ENCODE assay signal across 9 cellular contexts in genomic region chr19:53865523-53865917, GRCh38. TPM values are rescaled to one million over a fixed set of nuclear protein-coding genes. Genes with fewer than 3 reads are reported as not detected.
A peak's percentile ranks its signal among the peaks of the same experiment; 100 is the strongest.
DNase-seq lines count a peak whose midpoint lies in the region; ATAC-seq and TF ChIP-seq lines count a peak whose summit lies in the region.
"Had no signal": no experiment of that assay in that cellular context is flagged by ENCODE, and none has a peak within 500 bp of the region (broad histone marks: within the 10 kb centered on the region; RNA-seq: fewer than 3 reads in every experiment).

No MANE protein-coding gene starts in this region.

- no peaks in the 10 kb centered on the region for H3K27me3 Mint-ChIP-seq in chondrocyte (ENCODE audit: low read depth)

- TF ChIP-seq CTCF in heart right ventricle (IDR thresholded peaks at IDR 0.05) (no peak), chondrocyte (IDR thresholded peaks at IDR 0.05) (no peak)

- H3K9me3 Mint-ChIP-seq in chondrocyte (ENCODE audit: low read depth): no peaks in the 10 kb centered on the region

- peaks cover 24% of the 10 kb centered on the region for H3K4me1 Mint-ChIP-seq in chondrocyte (ENCODE audit: low read depth)

- DNase-seq in heart right ventricle (no peak), cardiac septum (ENCODE audit: low spot score) (no peak), chondrocyte (ENCODE audit: low spot score) (no peak), midbrain (lab: John Stamatoyannopoulos, UW) (peak; percentile 16), DMS53 (lab: John Stamatoyannopoulos, UW) (no peak), HuH-7 (ENCODE audit: low spot score) (no peak), NOMO-1 treated with DMSO at 0.1 percent for 48 hours (lab: John Stamatoyannopoulos, UW; ENCODE audit: unreplicated experiment) (no peak)

- peaks cover 0 to 3% (median 0%) of the 10 kb centered on the region in 9 donors for H3K36me3 ChIP-seq in heart right ventricle

- H3K4me1 ChIP-seq in heart right ventricle: peaks cover 3 to 36% (median 24%) of the 10 kb centered on the region in 9 donors

- intact Hi-C loops in heart right ventricle (cut with DNase I): loop anchor here in 1 of 10 donors (10.0 kb wide), 1 partner anchor 249 kb away; the partner anchor contains the start of genes PRPF31 and TFPT
- intact Hi-C loops in cardiac septum (cut with DNase I): no loop called here

- peak overlapping the region in 9 of 10 donors; percentile 87 to 99 (median 97) for H3K27ac ChIP-seq in heart right ventricle
- H3K27ac ChIP-seq: SK-N-MC had no signal

- H3K9me3 ChIP-seq in heart right ventricle: no peaks in the 10 kb centered on the region

- H3K27me3 ChIP-seq in heart right ventricle: no peaks in the 10 kb centered on the region

- peak overlapping the region in 7 of 10 donors; percentile 66 to 97 (median 81) for H3K4me3 ChIP-seq in heart right ventricle
- H3K4me3 ChIP-seq: SK-N-MC had no signal

- peak overlapping the region; percentile 76 for H3K4me3 Mint-ChIP-seq in chondrocyte (ENCODE audit: unreplicated experiment)

- peak overlapping the region; percentile 100 for H3K27ac Mint-ChIP-seq in chondrocyte (ENCODE audit: unreplicated experiment)

- H3K36me3 Mint-ChIP-seq in chondrocyte (ENCODE audit: low read depth): peaks cover under 1% of the 10 kb centered on the region

- whole genome bisulfite sequencing in heart right ventricle, 2 donors: 58 to 65% methylated on average over 9 of the region's 9 CpGs

- ATAC-seq in heart right ventricle (no peak), GM19395 (IDR thresholded peaks at IDR 0.05; ENCODE audit: unreplicated experiment) (no peak)

RNA-seq across cellular contexts. Expression of gene MYADM, which starts 2.2 kb away (rescaled TPM):
- total RNA-seq in heart right ventricle (100 to 1,000 TPM in 9 of 10 donors, 10 to 100 TPM in 1; 87.4 to 265 (median 135) TPM), cardiac septum (211 TPM), chondrocyte (184 to 293 TPM (median 292 TPM) in 3 replicates)
- polyA plus RNA-seq in heart right ventricle: 10 to 100 TPM; 53.7 to 97.1 TPM

RNA-seq across cellular contexts. Expression of gene PRKCG, which starts 16.5 kb away (rescaled TPM):
- total RNA-seq in heart right ventricle: not detected
- polyA plus RNA-seq in heart right ventricle: under 1 TPM in 1 of 2 donors, not detected in 1; 0.07 TPM
- not detected for total RNA-seq in cardiac septum
- 0.15 to 0.56 TPM in 2 of 3 replicates, not detected in the other for total RNA-seq in chondrocyte

RNA-seq across cellular contexts. Expression of gene NLRP12, which starts 41.4 kb away (rescaled TPM):
- total RNA-seq in heart right ventricle (1 to 10 TPM in 1 of 10 donors, under 1 TPM in 8, not detected in 1; 0.11 to 1.0 (median 0.28) TPM), cardiac septum (0.57 TPM), chondrocyte (not detected in 3 replicates)
- under 1 TPM; 0.07 to 0.17 TPM for polyA plus RNA-seq in heart right ventricle

RNA-seq across cellular contexts. Expression of gene CACNG7, which starts 43.6 kb away (rescaled TPM):
- total RNA-seq in heart right ventricle: not detected
- not detected for polyA plus RNA-seq in heart right ventricle
- total RNA-seq in cardiac septum: not detected
- not detected in 3 replicates for total RNA-seq in chondrocyte
